In the genomic region with DNA sequence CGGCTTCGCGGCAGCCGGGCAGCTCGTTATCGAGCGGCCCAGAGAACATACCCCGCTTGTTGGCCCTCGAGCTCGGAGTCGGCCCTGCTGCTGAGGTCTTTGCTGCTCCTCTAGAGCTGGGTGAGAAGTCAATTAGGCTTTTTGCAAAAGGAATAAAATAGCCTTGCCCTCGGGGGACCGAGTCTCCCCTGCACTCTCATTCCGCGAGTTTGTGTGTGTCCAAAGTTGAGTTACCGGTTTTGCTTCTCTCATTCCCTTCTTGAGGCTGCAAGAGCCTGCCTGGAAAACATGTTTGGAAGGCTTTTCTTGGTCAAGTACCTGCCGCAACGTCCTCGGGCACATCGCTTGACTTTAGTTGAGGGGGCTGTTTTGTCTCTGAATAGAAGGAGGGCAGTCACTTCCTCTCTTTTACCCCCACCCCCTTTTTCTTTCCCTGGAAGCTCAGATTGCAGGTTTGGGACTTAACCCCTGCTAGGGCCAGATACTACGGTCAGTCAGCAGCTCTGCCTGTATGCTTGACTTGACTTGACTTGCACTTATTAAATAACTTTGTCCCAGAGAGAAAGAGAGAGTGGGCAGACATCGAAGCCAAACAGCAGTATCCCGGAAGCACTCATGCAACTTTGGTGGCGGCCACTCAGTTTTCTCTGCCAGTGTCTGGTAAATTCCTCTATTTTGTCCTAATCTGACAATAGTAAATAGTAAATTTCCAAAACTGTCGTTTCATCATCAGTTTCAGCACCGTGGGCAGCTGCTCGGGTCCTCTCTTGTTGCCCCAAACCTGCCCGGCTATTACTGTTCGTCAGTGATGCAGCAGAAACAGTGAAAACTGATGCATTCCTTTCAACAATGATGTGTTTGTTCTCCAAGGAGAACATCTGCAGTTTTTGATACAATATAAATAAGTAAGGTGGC, we compare ENCODE assay signal across 1 cellular context.
TF ChIP-seq lines count a peak whose summit lies in the region.

No MANE protein-coding gene starts in this region.

TF ChIP-seq in HepG2, 621 proteins besides CTCF, POLR2A, EP300 and RAD21 (continued from another document and continues in another):
- TF ChIP-seq, protein P1, sequence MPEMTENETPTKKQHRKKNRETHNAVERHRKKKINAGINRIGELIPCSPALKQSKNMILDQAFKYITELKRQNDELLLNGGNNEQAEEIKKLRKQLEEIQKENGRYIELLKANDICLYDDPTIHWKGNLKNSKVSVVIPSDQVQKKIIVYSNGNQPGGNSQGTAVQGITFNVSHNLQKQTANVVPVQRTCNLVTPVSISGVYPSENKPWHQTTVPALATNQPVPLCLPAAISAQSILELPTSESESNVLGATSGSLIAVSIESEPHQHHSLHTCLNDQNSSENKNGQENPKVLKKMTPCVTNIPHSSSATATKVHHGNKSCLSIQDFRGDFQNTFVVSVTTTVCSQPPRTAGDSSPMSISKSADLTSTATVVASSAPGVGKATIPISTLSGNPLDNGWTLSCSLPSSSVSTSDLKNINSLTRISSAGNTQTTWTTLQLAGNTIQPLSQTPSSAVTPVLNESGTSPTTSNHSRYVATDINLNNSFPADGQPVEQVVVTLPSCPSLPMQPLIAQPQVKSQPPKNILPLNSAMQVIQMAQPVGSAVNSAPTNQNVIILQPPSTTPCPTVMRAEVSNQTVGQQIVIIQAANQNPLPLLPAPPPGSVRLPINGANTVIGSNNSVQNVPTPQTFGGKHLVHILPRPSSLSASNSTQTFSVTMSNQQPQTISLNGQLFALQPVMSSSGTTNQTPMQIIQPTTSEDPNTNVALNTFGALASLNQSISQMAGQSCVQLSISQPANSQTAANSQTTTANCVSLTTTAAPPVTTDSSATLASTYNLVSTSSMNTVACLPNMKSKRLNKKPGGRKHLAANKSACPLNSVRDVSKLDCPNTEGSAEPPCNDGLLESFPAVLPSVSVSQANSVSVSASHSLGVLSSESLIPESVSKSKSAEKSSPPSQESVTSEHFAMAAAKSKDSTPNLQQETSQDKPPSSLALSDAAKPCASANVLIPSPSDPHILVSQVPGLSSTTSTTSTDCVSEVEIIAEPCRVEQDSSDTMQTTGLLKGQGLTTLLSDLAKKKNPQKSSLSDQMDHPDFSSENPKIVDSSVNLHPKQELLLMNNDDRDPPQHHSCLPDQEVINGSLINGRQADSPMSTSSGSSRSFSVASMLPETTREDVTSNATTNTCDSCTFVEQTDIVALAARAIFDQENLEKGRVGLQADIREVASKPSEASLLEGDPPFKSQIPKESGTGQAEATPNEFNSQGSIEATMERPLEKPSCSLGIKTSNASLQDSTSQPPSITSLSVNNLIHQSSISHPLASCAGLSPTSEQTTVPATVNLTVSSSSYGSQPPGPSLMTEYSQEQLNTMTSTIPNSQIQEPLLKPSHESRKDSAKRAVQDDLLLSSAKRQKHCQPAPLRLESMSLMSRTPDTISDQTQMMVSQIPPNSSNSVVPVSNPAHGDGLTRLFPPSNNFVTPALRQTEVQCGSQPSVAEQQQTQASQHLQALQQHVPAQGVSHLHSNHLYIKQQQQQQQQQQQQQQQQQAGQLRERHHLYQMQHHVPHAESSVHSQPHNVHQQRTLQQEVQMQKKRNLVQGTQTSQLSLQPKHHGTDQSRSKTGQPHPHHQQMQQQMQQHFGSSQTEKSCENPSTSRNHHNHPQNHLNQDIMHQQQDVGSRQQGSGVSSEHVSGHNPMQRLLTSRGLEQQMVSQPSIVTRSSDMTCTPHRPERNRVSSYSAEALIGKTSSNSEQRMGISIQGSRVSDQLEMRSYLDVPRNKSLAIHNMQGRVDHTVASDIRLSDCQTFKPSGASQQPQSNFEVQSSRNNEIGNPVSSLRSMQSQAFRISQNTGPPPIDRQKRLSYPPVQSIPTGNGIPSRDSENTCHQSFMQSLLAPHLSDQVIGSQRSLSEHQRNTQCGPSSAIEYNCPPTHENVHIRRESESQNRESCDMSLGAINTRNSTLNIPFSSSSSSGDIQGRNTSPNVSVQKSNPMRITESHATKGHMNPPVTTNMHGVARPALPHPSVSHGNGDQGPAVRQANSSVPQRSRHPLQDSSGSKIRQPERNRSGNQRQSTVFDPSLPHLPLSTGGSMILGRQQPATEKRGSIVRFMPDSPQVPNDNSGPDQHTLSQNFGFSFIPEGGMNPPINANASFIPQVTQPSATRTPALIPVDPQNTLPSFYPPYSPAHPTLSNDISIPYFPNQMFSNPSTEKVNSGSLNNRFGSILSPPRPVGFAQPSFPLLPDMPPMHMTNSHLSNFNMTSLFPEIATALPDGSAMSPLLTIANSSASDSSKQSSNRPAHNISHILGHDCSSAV (CRISPR knock-in tag; IDR thresholded peaks at IDR 0.05; ENCODE audit: borderline replicate concordance), result no peak
- TF ChIP-seq, protein P2, sequence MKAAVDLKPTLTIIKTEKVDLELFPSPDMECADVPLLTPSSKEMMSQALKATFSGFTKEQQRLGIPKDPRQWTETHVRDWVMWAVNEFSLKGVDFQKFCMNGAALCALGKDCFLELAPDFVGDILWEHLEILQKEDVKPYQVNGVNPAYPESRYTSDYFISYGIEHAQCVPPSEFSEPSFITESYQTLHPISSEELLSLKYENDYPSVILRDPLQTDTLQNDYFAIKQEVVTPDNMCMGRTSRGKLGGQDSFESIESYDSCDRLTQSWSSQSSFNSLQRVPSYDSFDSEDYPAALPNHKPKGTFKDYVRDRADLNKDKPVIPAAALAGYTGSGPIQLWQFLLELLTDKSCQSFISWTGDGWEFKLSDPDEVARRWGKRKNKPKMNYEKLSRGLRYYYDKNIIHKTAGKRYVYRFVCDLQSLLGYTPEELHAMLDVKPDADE (CRISPR knock-in tag; IDR thresholded peaks at IDR 0.05), result 0 out of 2 replicates have a peak, but pooled peaks have one; percentile 32
- TF ChIP-seq ZIK1 (CRISPR knock-in tag; IDR thresholded peaks at IDR 0.05; ENCODE audit: borderline replicate concordance, low read depth), result no peak
- TF ChIP-seq ZMYM2 (CRISPR knock-in tag; IDR thresholded peaks at IDR 0.05), result 0 out of 2 replicates have a peak, but pooled peaks have one; percentile 38
- no peak for TF ChIP-seq ZNF274 (CRISPR knock-in tag; IDR thresholded peaks at IDR 0.05)
- TF ChIP-seq ZNF317 (CRISPR knock-in tag; IDR thresholded peaks at IDR 0.05), result 0 out of 2 replicates have a peak, but pooled peaks have one; percentile 6
- TF ChIP-seq, protein P3, sequence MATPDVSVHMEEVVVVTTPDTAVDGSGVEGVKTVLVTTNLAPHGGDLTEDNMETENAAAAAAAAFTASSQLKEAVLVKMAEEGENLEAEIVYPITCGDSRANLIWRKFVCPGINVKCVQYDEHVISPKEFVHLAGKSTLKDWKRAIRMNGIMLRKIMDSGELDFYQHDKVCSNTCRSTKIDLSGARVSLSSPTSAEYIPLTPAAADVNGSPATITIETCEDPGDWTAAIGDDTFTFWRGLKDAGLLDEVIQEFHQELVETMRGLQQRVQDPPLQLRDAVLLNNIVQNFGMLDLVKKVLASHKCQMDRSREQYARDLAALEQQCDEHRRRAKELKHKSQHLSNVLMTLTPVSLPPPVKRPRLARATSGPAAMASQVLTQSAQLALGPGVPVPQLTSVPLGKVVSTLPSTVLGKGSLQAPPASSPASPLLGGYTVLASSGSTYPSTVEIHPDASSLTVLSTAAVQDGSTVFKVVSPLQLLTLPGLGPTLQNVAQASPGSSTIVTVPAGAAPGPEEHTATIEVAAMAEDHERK (CRISPR knock-in tag; IDR thresholded peaks at IDR 0.05; ENCODE audit: low read depth), result no peak
- TF ChIP-seq, protein P4, sequence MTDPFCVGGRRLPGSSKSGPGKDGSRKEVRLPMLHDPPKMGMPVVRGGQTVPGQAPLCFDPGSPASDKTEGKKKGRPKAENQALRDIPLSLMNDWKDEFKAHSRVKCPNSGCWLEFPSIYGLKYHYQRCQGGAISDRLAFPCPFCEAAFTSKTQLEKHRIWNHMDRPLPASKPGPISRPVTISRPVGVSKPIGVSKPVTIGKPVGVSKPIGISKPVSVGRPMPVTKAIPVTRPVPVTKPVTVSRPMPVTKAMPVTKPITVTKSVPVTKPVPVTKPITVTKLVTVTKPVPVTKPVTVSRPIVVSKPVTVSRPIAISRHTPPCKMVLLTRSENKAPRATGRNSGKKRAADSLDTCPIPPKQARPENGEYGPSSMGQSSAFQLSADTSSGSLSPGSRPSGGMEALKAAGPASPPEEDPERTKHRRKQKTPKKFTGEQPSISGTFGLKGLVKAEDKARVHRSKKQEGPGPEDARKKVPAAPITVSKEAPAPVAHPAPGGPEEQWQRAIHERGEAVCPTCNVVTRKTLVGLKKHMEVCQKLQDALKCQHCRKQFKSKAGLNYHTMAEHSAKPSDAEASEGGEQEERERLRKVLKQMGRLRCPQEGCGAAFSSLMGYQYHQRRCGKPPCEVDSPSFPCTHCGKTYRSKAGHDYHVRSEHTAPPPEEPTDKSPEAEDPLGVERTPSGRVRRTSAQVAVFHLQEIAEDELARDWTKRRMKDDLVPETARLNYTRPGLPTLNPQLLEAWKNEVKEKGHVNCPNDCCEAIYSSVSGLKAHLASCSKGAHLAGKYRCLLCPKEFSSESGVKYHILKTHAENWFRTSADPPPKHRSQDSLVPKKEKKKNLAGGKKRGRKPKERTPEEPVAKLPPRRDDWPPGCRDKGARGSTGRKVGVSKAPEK (CRISPR knock-in tag; IDR thresholded peaks at IDR 0.05; ENCODE audit: borderline replicate concordance), result no peak
- TF ChIP-seq, protein P5, sequence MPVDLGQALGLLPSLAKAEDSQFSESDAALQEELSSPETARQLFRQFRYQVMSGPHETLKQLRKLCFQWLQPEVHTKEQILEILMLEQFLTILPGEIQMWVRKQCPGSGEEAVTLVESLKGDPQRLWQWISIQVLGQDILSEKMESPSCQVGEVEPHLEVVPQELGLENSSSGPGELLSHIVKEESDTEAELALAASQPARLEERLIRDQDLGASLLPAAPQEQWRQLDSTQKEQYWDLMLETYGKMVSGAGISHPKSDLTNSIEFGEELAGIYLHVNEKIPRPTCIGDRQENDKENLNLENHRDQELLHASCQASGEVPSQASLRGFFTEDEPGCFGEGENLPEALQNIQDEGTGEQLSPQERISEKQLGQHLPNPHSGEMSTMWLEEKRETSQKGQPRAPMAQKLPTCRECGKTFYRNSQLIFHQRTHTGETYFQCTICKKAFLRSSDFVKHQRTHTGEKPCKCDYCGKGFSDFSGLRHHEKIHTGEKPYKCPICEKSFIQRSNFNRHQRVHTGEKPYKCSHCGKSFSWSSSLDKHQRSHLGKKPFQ (CRISPR knock-in tag; IDR thresholded peaks at IDR 0.05; ENCODE audit: insufficient replicate concordance), result no peak
- no peak for TF ChIP-seq SETDB1 (CRISPR knock-in tag; IDR thresholded peaks at IDR 0.05; ENCODE audit: borderline replicate concordance)
- TF ChIP-seq ELF4 (CRISPR knock-in tag; IDR thresholded peaks at IDR 0.05; ENCODE audit: borderline replicate concordance), result no peak
- no peak for TF ChIP-seq ZMYM4 (CRISPR knock-in tag; IDR thresholded peaks at IDR 0.05)
- TF ChIP-seq, protein P6, sequence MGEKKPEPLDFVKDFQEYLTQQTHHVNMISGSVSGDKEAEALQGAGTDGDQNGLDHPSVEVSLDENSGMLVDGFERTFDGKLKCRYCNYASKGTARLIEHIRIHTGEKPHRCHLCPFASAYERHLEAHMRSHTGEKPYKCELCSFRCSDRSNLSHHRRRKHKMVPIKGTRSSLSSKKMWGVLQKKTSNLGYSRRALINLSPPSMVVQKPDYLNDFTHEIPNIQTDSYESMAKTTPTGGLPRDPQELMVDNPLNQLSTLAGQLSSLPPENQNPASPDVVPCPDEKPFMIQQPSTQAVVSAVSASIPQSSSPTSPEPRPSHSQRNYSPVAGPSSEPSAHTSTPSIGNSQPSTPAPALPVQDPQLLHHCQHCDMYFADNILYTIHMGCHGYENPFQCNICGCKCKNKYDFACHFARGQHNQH (CRISPR knock-in tag; IDR thresholded peaks at IDR 0.05), result no peak
- TF ChIP-seq CBX5 (CRISPR knock-in tag; IDR thresholded peaks at IDR 0.05; ENCODE audit: borderline replicate concordance), result no peak
- TF ChIP-seq, protein P7, sequence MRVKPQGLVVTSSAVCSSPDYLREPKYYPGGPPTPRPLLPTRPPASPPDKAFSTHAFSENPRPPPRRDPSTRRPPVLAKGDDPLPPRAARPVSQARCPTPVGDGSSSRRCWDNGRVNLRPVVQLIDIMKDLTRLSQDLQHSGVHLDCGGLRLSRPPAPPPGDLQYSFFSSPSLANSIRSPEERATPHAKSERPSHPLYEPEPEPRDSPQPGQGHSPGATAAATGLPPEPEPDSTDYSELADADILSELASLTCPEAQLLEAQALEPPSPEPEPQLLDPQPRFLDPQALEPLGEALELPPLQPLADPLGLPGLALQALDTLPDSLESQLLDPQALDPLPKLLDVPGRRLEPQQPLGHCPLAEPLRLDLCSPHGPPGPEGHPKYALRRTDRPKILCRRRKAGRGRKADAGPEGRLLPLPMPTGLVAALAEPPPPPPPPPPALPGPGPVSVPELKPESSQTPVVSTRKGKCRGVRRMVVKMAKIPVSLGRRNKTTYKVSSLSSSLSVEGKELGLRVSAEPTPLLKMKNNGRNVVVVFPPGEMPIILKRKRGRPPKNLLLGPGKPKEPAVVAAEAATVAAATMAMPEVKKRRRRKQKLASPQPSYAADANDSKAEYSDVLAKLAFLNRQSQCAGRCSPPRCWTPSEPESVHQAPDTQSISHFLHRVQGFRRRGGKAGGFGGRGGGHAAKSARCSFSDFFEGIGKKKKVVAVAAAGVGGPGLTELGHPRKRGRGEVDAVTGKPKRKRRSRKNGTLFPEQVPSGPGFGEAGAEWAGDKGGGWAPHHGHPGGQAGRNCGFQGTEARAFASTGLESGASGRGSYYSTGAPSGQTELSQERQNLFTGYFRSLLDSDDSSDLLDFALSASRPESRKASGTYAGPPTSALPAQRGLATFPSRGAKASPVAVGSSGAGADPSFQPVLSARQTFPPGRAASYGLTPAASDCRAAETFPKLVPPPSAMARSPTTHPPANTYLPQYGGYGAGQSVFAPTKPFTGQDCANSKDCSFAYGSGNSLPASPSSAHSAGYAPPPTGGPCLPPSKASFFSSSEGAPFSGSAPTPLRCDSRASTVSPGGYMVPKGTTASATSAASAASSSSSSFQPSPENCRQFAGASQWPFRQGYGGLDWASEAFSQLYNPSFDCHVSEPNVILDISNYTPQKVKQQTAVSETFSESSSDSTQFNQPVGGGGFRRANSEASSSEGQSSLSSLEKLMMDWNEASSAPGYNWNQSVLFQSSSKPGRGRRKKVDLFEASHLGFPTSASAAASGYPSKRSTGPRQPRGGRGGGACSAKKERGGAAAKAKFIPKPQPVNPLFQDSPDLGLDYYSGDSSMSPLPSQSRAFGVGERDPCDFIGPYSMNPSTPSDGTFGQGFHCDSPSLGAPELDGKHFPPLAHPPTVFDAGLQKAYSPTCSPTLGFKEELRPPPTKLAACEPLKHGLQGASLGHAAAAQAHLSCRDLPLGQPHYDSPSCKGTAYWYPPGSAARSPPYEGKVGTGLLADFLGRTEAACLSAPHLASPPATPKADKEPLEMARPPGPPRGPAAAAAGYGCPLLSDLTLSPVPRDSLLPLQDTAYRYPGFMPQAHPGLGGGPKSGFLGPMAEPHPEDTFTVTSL (CRISPR knock-in tag; IDR thresholded peaks at IDR 0.05; ENCODE audit: borderline replicate concordance), result peak; percentile 4; the same call in 1 of the 2 replicates
- no peak for TF ChIP-seq REL (CRISPR knock-in tag; conservative IDR thresholded peaks at IDR 0.05)
- peak; percentile 77; the same call in 1 of the 2 replicates for TF ChIP-seq ZBTB8A (CRISPR knock-in tag; IDR thresholded peaks at IDR 0.05; ENCODE audit: borderline replicate concordance, low read depth)
- peak; percentile 50 for TF ChIP-seq ASH2L (IDR thresholded peaks at IDR 0.05; ENCODE audit: insufficient read length, low read depth, low read length)
- TF ChIP-seq ZZZ3 (CRISPR knock-in tag; IDR thresholded peaks at IDR 0.05; ENCODE audit: borderline replicate concordance), result 0 out of 2 replicates have a peak, but pooled peaks have one; percentile 58
- TF ChIP-seq ZNF850 (CRISPR knock-in tag; conservative IDR thresholded peaks at IDR 0.05), result no peak
